ENCODE assay signal across 23 cellular contexts in the genomic region with DNA sequence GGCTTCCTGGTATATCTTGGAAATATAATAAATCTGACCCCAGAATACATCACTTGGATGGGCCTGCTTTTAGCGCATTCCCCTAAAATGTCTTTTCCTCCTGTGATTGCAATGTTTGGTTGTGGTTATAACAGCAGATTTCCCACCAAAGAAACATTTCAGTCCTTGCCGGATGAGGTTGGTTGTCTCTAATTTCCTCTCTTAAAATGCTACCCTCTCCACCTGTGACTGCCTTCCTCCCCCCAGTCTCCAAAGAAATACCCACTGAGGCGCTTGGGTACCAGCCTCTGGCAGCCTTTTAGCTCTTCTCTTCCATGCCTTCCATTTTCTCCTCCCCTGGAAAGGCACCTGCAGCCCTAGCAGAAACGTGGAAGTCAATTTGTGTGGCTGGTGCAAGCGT.
"Had no signal": no experiment of that assay in that cellular context is flagged by ENCODE, and none has a peak within 500 bp of the region (broad histone marks: within the 10 kb centered on the region; RNA-seq: fewer than 3 reads in every experiment).

No MANE protein-coding gene starts in this region.

- H3K27ac ChIP-seq: KMS-11, SJSA1, SK-N-MC had no signal

- H3K4me2 ChIP-seq: KMS-11 had no signal

- H3K27me3 ChIP-seq: SJSA1 had no signal

- DNase-seq: IMR-90, Kasumi-1, MM.1S, NCI-H1092 treated with DMSO at 0.1 percent for 48 hours, NCI-H1436, NCI-H187, NCI-H2029, NCI-H2081 treated with DMSO at 0.1 percent for 48 hours, NCI-H2171, NCI-H226, NCI-H446, NCI-H510A, NCI-H524 treated with DMSO at 0.1 percent for 48 hours, NCI-H69, NCI-H774, Right ventricle myocardium superior, RPMI8226, SIG-M5 had no signal

- H3K36me3 ChIP-seq: SJSA1 had no signal

- H3K9me3 ChIP-seq: SJSA1 had no signal

- ATAC-seq: HepG2, K562 had no signal

- H3K9ac ChIP-seq: KMS-11 had no signal

- H3K4me1 ChIP-seq: SJSA1 had no signal

- H3K4me3 ChIP-seq: K562, SJSA1, SK-N-MC had no signal
